ENCODE assay signal across 30 cellular contexts in the genomic region with DNA sequence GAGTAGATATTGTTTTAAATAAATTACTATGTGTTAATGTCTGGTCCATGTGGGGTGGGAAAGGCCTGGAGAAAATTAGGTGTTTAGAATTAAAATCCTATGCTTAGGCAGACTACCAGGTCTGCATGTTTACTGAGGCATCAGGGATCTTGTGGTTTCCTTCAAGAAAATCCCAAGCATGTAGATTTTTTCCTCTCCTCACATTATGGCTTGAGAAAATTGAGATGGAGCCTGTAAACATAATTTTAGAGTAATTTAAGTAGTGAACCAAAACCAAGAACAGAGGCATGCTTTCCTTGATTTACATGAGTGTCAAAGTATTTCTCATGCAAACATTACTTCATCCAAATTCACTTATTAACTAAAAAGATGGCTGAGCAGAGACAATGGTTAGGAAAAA.
"Had no signal": no experiment of that assay in that cellular context is flagged by ENCODE, and none has a peak within 500 bp of the region (broad histone marks: within the 10 kb centered on the region; RNA-seq: fewer than 3 reads in every experiment).

No MANE protein-coding gene starts in this region.

- H3K27me3 ChIP-seq: brain microvascular endothelial cell, Peyer's patch had no signal

- DNase-seq: activated B cell treated with CpG ODN at 0.5 μM for 24 hours; activated CD4-positive, alpha-beta memory T cell treated with anti-CD3 and anti-CD28 coated beads for 36 hours; activated CD4-positive, alpha-beta T cell treated with anti-CD3 and anti-CD28 coated beads for 4 hours; activated CD4-positive, alpha-beta T cell treated with anti-CD3 and anti-CD28 coated beads, Interleukin-2, amount 50 U/mL, for 1 hour; activated CD4-positive, CD25-positive, alpha-beta regulatory T cell treated with anti-CD3 and anti-CD28 coated beads, Interleukin-2, amount 50 U/mL, for 72 hours; activated CD8-positive, alpha-beta memory T cell treated with anti-CD3 and anti-CD28 coated beads, Interleukin-2, amount 50 U/mL, for 4 hours; activated gamma-delta T cell treated with Interleukin-2 at 50 U/mL for 16 hours; activated naive CD4-positive, alpha-beta T cell treated with anti-CD3 and anti-CD28 coated beads for 36 hours; activated T-cell treated with anti-CD3 and anti-CD28 coated beads for 4 hours; activated T-cell treated with anti-CD3 and anti-CD28 coated beads, Interleukin-2, amount 50 U/mL, for 4 hours; amniotic stem cell; aorta; brain microvascular endothelial cell; central memory CD4-positive, alpha-beta T cell; Karpas-422; KBM-7; NCI-H1105 treated with DMSO at 0.1 percent for 48 hours; NCI-H1436 treated with DMSO at 0.1 percent for 48 hours; NCI-H1694 treated with DMSO at 0.1 percent for 48 hours; NCI-H2029; NCI-H345; NCI-H524 treated with DMSO at 0.1 percent for 48 hours; PC-3; Peyer's patch; Right ventricle myocardium superior; SW 1271; T-helper 1 cell; T-helper 2 cell; T-helper 9 cell had no signal

- H3K27ac ChIP-seq: brain microvascular endothelial cell, Peyer's patch, VCaP had no signal

- H3K4me3 ChIP-seq: Peyer's patch had no signal
